ENCODE assay signal across 23 cellular contexts in the genomic region with DNA sequence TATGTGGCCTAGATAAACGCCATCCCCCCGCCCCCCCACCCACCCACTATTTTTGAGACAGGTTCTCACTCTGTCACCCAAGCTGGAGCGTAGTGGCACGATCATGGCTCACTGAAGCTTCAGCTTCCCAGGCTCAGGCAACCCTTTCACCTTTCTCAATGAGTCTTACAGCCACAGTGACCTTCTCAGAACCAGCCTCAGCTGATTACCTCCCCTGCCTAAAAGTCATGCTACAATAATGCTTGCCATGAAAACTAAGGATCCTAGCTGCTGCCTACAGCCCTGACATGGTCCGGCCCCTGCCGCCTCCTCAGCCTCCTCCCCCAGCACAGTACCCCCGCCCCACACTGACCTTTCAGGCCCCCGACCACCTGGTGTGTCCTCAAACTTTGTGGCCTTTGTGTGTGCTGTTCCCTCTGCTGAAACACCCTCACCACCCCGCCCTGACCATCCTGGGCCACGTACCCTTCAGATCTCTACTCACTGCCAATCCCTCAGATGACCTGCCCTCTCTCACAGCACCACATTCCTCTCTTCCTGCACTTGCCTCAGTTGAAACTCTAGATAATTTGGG. TPM values are rescaled to one million over a fixed set of nuclear protein-coding genes. Genes with fewer than 3 reads are reported as not detected.
DNase-seq lines count a peak whose midpoint lies in the region; ATAC-seq, FAIRE-seq and TF ChIP-seq lines count a peak whose summit lies in the region.
"Had no signal": no experiment of that assay in that cellular context is flagged by ENCODE, and none has a peak within 500 bp of the region (broad histone marks: within the 10 kb centered on the region; RNA-seq: fewer than 3 reads in every experiment).

No MANE protein-coding gene starts in this region.

- H2BK12ac ChIP-seq in H1 (ENCODE audit: low read depth, low read length) (no peak overlapping the region), mesenchymal stem cell (ENCODE audit: low read length in 2 of 2) (peak overlapping the region in 1 of 2 experiments; percentile 21)

- no peak overlapping the region for H2BK120ac ChIP-seq in IMR-90 (ENCODE audit: low read depth, low read length)
- H2BK120ac ChIP-seq in H1 (replicated peaks; ENCODE audit: low read depth, low read length), result no peak overlapping the region
- no peak overlapping the region for H2BK120ac ChIP-seq in mesenchymal stem cell (ENCODE audit: low read depth, low read length)

- no peaks in the 10 kb centered on the region for H3K23me2 ChIP-seq in H1 (ENCODE audit: low read depth, low read length)

- H3K56ac ChIP-seq in IMR-90 (ENCODE audit: extremely low read depth, insufficient read depth, low read length) (no peak overlapping the region), H1 (replicated peaks; ENCODE audit: insufficient read length, low read depth, low read length) (no peak overlapping the region)

- no peak overlapping the region for H3K27ac ChIP-seq in IMR-90 (ENCODE audit: insufficient read depth, low read length)
- no peak overlapping the region for H3K27ac ChIP-seq in H1 (ENCODE audit: low read depth, low read length)
- H3K27ac ChIP-seq in mesenchymal stem cell (ENCODE audit: low read length, poor library complexity, severe bottlenecking), result no peak overlapping the region
- peak overlapping the region in 2 of 3 donors; percentile 68 to 70 for H3K27ac ChIP-seq in thyroid gland
- H3K27ac ChIP-seq: BLaER1 treated with 17β-estradiol and CSF1 and Interleukin-3, amounts not matched to agents 10 nM and 100 nM had no signal

- WGBS in IMR-90 (ENCODE audit: extremely low coverage in 2 of 2, insufficient read length in 1 of 2), 2 experiments, result no CpG with 5 or more reads among the region's 10 CpGs
- WGBS in H1 (ENCODE audit: extremely low coverage in 1 of 2, insufficient coverage in 1 of 2, insufficient read length in 1 of 2, insufficient replicate concordance in 2 of 2, low coverage in 1 of 2, low lambda C conversion rate in 2 of 2, missing lambda C conversion rate in 1 of 2), 2 experiments, result 86% methylated on average over 7 of the region's 10 CpGs; no CpG with 5 or more reads in 1 of the 2 experiments
- WGBS in mesenchymal stem cell, result 69% methylated on average over 10 of the region's 10 CpGs
- 66 to 73% methylated on average over 10 of the region's 10 CpGs for WGBS in thyroid gland, 2 donors

- H4K8ac ChIP-seq in IMR-90 (ENCODE audit: low read depth in 2 of 2, low read length in 2 of 2) (no peak overlapping the region), H1 (ENCODE audit: extremely low read depth, insufficient read depth, low read length) (no peak overlapping the region), mesenchymal stem cell (ENCODE audit: low read length) (no peak overlapping the region)

- no peak for TF ChIP-seq POLR2A in IMR-90 (IDR thresholded peaks at IDR 0.05; ENCODE audit: low read depth, low read length)
- TF ChIP-seq POLR2A in H1 (IDR thresholded peaks at IDR 0.05; ENCODE audit: control extremely low read depth in 1 of 2, low read depth in 2 of 2, low read length in 2 of 2), result no peak
- TF ChIP-seq POLR2A in thyroid gland (IDR thresholded peaks at IDR 0.05), result no peak

- no peak overlapping the region for H2BK15ac ChIP-seq in IMR-90 (ENCODE audit: low read depth, low read length)
- peak overlapping the region; percentile 61; the same call in 1 of the 2 replicates for H2BK15ac ChIP-seq in H1 (ENCODE audit: low read length)
- no peak overlapping the region for H2BK15ac ChIP-seq in mesenchymal stem cell (ENCODE audit: low read depth, poor library complexity, severe bottlenecking)

- dilution Hi-C loops in IMR-90 (cut with HindIII; ENCODE audit: low sequenced_read_pairs, unreplicated experiment), result no loop called here

- H4K20me1 ChIP-seq in IMR-90 (ENCODE audit: insufficient read depth, low read length), result 0 out of 2 replicates have a peak, but pooled peaks cover 3% of the 10 kb centered on the region
- no peaks in the 10 kb centered on the region for H4K20me1 ChIP-seq in H1 (replicated peaks in 1 of 2; ENCODE audit: control insufficient read depth in 1 of 2, insufficient read depth in 2 of 2, low read length in 2 of 2)
- H4K20me1 ChIP-seq: BLaER1 treated with 17β-estradiol and CSF1 and Interleukin-3, amounts not matched to agents 10 nM and 100 nM had no signal

- FAIRE-seq in H1 (lab: Jason Lieb, UNC), result no peak
- FAIRE-seq: D721Med, GM12892, GM18507 had no signal

- H4K91ac ChIP-seq in IMR-90 (ENCODE audit: insufficient read depth, low read depth, low read length) (no peak overlapping the region), H1 (replicated peaks; ENCODE audit: insufficient read length, low read length) (no peak overlapping the region), mesenchymal stem cell (ENCODE audit: low read length) (no peak overlapping the region)

- ATAC-seq in IMR-90 (ENCODE audit: low read depth) (peak; percentile 24; the same call in 1 of the 2 replicates), GM21786 (IDR thresholded peaks at IDR 0.05; ENCODE audit: unreplicated experiment) (no peak), GM21367 (IDR thresholded peaks at IDR 0.05; ENCODE audit: unreplicated experiment) (no peak)

- H3K9me3 ChIP-seq in IMR-90 (ENCODE audit: control insufficient read depth, insufficient read depth, low read length) (no peaks in the 10 kb centered on the region), H1 (ENCODE audit: insufficient read depth in 2 of 2, low read depth in 1 of 2, low read length in 1 of 2) (no peaks in the 10 kb centered on the region), mesenchymal stem cell (ENCODE audit: control insufficient read depth, low read length) (no peaks in the 10 kb centered on the region), thyroid gland (no peaks in the 10 kb centered on the region)
- H3K9me3 ChIP-seq: BLaER1 treated with 17β-estradiol and CSF1 and Interleukin-3, amounts not matched to agents 10 nM and 100 nM; SK-N-SH had no signal

- no peak overlapping the region for H2AK9ac ChIP-seq in IMR-90 (replicated peaks; ENCODE audit: low read depth, low read length, poor library complexity)

- H3K9ac ChIP-seq in IMR-90 (ENCODE audit: low read depth, low read length), result no peak overlapping the region
- H3K9ac ChIP-seq in H1 (replicated peaks in 1 of 4; ENCODE audit: extremely low read depth in 1 of 4, low read depth in 3 of 4, low read length in 3 of 4), result no peak overlapping the region
- H3K9ac ChIP-seq in mesenchymal stem cell (ENCODE audit: low read length), result no peak overlapping the region
- H3K9ac ChIP-seq: BLaER1 treated with 17β-estradiol and CSF1 and Interleukin-3, amounts not matched to agents 10 nM and 100 nM; SK-N-SH had no signal

- no peak overlapping the region for H3K4me2 ChIP-seq in IMR-90 (ENCODE audit: low read depth, low read length)
- H3K4me2 ChIP-seq in H1 (ENCODE audit: insufficient read depth in 1 of 2, low read depth in 2 of 2, low read length in 2 of 2), result no peak overlapping the region
- no peak overlapping the region for H3K4me2 ChIP-seq in mesenchymal stem cell (ENCODE audit: low read length, poor library complexity, severe bottlenecking)
- H3K4me2 ChIP-seq: BLaER1 treated with 17β-estradiol and CSF1 and Interleukin-3, amounts not matched to agents 10 nM and 100 nM; SK-N-SH had no signal

- TF ChIP-seq EP300 in H1 (IDR thresholded peaks at IDR 0.05; ENCODE audit: borderline replicate concordance in 1 of 2, low read depth in 2 of 2, low read length in 2 of 2), result no peak

- DNase-seq in IMR-90 (peak; percentile 6), H1 (ENCODE audit: low read depth in 1 of 2, low spot score in 2 of 2) (no peak), mesenchymal stem cell (peak; percentile 34), thyroid gland (peak in 1 of 2 donors; percentile 28), activated T-cell treated with anti-CD3 and anti-CD28 coated beads for 4 hours (no peak)
- DNase-seq: CD8-positive, alpha-beta memory T cell; HCEC 1CT; Kasumi-1; MM.1S; NCI-H1092 treated with DMSO at 0.1 percent for 48 hours; NCI-H1694 treated with DMSO at 0.1 percent for 48 hours; NCI-H524; NCI-H82; OCI-M1; SHP77; SK-N-SH had no signal

- peaks cover 4% of the 10 kb centered on the region for H3K4me1 ChIP-seq in IMR-90 (ENCODE audit: control insufficient read depth, insufficient read depth, low read length)
- peaks cover 0 to 2% (median under 1%) of the 10 kb centered on the region in 4 experiments; a peak in 3 of 7 replicates for H3K4me1 ChIP-seq in H1 (replicated peaks in 1 of 4; ENCODE audit: control insufficient read depth in 3 of 4, insufficient read depth in 4 of 4, low read length in 3 of 4)
- H3K4me1 ChIP-seq in mesenchymal stem cell (ENCODE audit: control insufficient read depth, insufficient read depth, low read depth, low read length), result peaks cover 4% of the 10 kb centered on the region
- peaks cover 17 to 26% of the 10 kb centered on the region in 2 donors for H3K4me1 ChIP-seq in thyroid gland

- no peaks in the 10 kb centered on the region for H3K79me2 ChIP-seq in H1 (ENCODE audit: control insufficient read depth in 1 of 2, insufficient read depth in 2 of 2, low read length in 2 of 2)

- H2BK5ac ChIP-seq in IMR-90 (ENCODE audit: low read depth, low read length, poor library complexity, severe bottlenecking) (no peak overlapping the region), H1 (ENCODE audit: low read depth, low read length) (no peak overlapping the region), mesenchymal stem cell (ENCODE audit: low read depth, low read length, poor library complexity, severe bottlenecking) (no peak overlapping the region)

- TF ChIP-seq CTCF in IMR-90 (conservative IDR thresholded peaks at IDR 0.05; ENCODE audit: low read depth, low read length) (no peak), H1 (IDR thresholded peaks at IDR 0.05; ENCODE audit: control extremely low read depth in 1 of 3, insufficient read depth in 1 of 3, low read depth in 1 of 3, low read length in 3 of 3) (no peak), thyroid gland (IDR thresholded peaks at IDR 0.05) (no peak)

- no peak overlapping the region for H3K18ac ChIP-seq in IMR-90 (ENCODE audit: low read depth, low read length)
- H3K18ac ChIP-seq in H1 (ENCODE audit: extremely low read depth, low read length), result no peak overlapping the region
- H3K18ac ChIP-seq in mesenchymal stem cell (ENCODE audit: low read depth in 1 of 2, low read length in 2 of 2), result no peak overlapping the region

- H2BK20ac ChIP-seq in IMR-90 (ENCODE audit: low read depth, low read length) (no peak overlapping the region), H1 (ENCODE audit: low read length) (no peak overlapping the region)

- no peak overlapping the region for H3K14ac ChIP-seq in IMR-90 (replicated peaks; ENCODE audit: low read depth, low read length)
- no peak overlapping the region for H3K14ac ChIP-seq in H1 (ENCODE audit: insufficient read length)
- peak overlapping the region in 1 of 2 experiments; percentile 53 for H3K14ac ChIP-seq in mesenchymal stem cell (ENCODE audit: low read length in 2 of 2)

- no TSS peak for BruUV-seq in IMR-90 (replicated peaks; lab: Mats Ljungman, UMichigan)

- H3K79me1 ChIP-seq in IMR-90 (ENCODE audit: low read depth in 1 of 2, low read length in 2 of 2), result no peaks in the 10 kb centered on the region
- no peaks in the 10 kb centered on the region for H3K79me1 ChIP-seq in H1 (ENCODE audit: low read depth, low read length)
- no peaks in the 10 kb centered on the region for H3K79me1 ChIP-seq in mesenchymal stem cell (replicated peaks; ENCODE audit: low read length, poor library complexity, severe bottlenecking)

- POLR2A ChIA-PET in IMR-90 (lab: Charles Lee; ENCODE audit: unreplicated experiment), result no interaction called here
- POLR2A ChIA-PET in H1 (lab: Charles Lee; ENCODE audit: partially characterized antibody), result no interaction called here

- CTCF ChIA-PET in IMR-90 (lab: Yijun Ruan, JAX), result no interaction called here
- CTCF ChIA-PET in H1 (lab: Charles Lee; ENCODE audit: partially characterized antibody), result interaction anchor here (1.0 to 10.9 kb wide), 8 partner anchors 13 to 287 kb away, joined by 3 to 137 read pairs (median 4); no protein-coding TSS in a partner anchor

- no peak overlapping the region for H3K23ac ChIP-seq in IMR-90 (ENCODE audit: low read depth, low read length)
- no peak overlapping the region for H3K23ac ChIP-seq in H1 (ENCODE audit: insufficient read length)
- H3K23ac ChIP-seq in mesenchymal stem cell (ENCODE audit: low read length in 2 of 2), result no peak overlapping the region

- in situ Hi-C loops in IMR-90 (cut with MboI; ENCODE audit: low sequenced_read_pairs), result no loop called here

- intact Hi-C loops in IMR-90 (cut with micrococcal nuclease), result no loop called here
- intact Hi-C loops in thyroid gland (cut with DNase I), result no loop called here

- H3K4ac ChIP-seq in IMR-90 (ENCODE audit: low read depth, low read length) (no peak overlapping the region), H1 (replicated peaks; ENCODE audit: insufficient read length, low read depth, low read length) (no peak overlapping the region), mesenchymal stem cell (ENCODE audit: low read depth in 1 of 2, low read length in 2 of 2) (no peak overlapping the region)

- no peak overlapping the region for H3K4me3 ChIP-seq in IMR-90 (ENCODE audit: insufficient read depth, low read depth, low read length)
- no peak overlapping the region for H3K4me3 ChIP-seq in H1 (ENCODE audit: extremely low read depth in 1 of 4, insufficient read depth in 2 of 4, low read depth in 3 of 4, low read length in 4 of 4)
- no peak overlapping the region for H3K4me3 ChIP-seq in mesenchymal stem cell (ENCODE audit: insufficient read depth in 1 of 2, low read depth in 1 of 2, low read length in 2 of 2)
- H3K4me3 ChIP-seq in thyroid gland (replicated peaks in 1 of 3), result no peak overlapping the region
- H3K4me3 ChIP-seq: BLaER1 treated with 17β-estradiol and CSF1 and Interleukin-3, amounts not matched to agents 10 nM and 100 nM had no signal

- H3K36me3 ChIP-seq in IMR-90 (ENCODE audit: control insufficient read depth, insufficient read depth, low read length), result no peaks in the 10 kb centered on the region
- no peaks in the 10 kb centered on the region for H3K36me3 ChIP-seq in H1 (ENCODE audit: control insufficient read depth in 2 of 4, insufficient read depth in 4 of 4, low read length in 3 of 4)
- no peaks in the 10 kb centered on the region for H3K36me3 ChIP-seq in mesenchymal stem cell (ENCODE audit: control insufficient read depth in 1 of 2, insufficient read depth in 2 of 2, low read depth in 1 of 2, low read length in 2 of 2)
- H3K36me3 ChIP-seq in thyroid gland, result no peaks in the 10 kb centered on the region
- H3K36me3 ChIP-seq: BLaER1 treated with 17β-estradiol and CSF1 and Interleukin-3, amounts not matched to agents 10 nM and 100 nM had no signal

- no peak for TF ChIP-seq RAD21 in IMR-90 (IDR thresholded peaks at IDR 0.05; ENCODE audit: low read length)
- no peak for TF ChIP-seq RAD21 in H1 (IDR thresholded peaks at IDR 0.05 in 1 of 2, conservative IDR thresholded peaks at IDR 0.05 in 1 of 2; ENCODE audit: low read depth in 2 of 2, low read length in 2 of 2)

- no peak overlapping the region for H4K5ac ChIP-seq in IMR-90 (ENCODE audit: low read depth, low read length)
- H4K5ac ChIP-seq in H1 (ENCODE audit: insufficient read length, low read depth, low read length), result no peak overlapping the region

- H3K27me3 ChIP-seq in IMR-90 (ENCODE audit: control insufficient read depth, insufficient read depth, low read length), result peaks cover 21% of the 10 kb centered on the region
- H3K27me3 ChIP-seq in H1 (replicated peaks in 1 of 4; ENCODE audit: control insufficient read depth in 3 of 4, extremely low read depth in 1 of 4, insufficient read depth in 3 of 4, low read length in 3 of 4), result no peaks in the 10 kb centered on the region
- H3K27me3 ChIP-seq in mesenchymal stem cell (ENCODE audit: control insufficient read depth in 1 of 2, insufficient read depth in 1 of 2, low read length in 2 of 2), result peaks cover 3 to 18% of the 10 kb centered on the region in 2 experiments
- no peaks in the 10 kb centered on the region for H3K27me3 ChIP-seq in thyroid gland
- H3K27me3 ChIP-seq: BLaER1 treated with 17β-estradiol and CSF1 and Interleukin-3, amounts not matched to agents 10 nM and 100 nM had no signal

- H3K9me1 ChIP-seq in IMR-90 (ENCODE audit: insufficient read depth, low read length), result peaks cover 4% of the 10 kb centered on the region; the same call in 1 of the 2 replicates

- no peak overlapping the region for H2AK5ac ChIP-seq in IMR-90 (ENCODE audit: low read depth, low read length)
- H2AK5ac ChIP-seq in H1 (ENCODE audit: low read depth, low read length), result no peak overlapping the region
- H2AK5ac ChIP-seq in mesenchymal stem cell (ENCODE audit: low read length, severe bottlenecking), result no peak overlapping the region

- H2AFZ ChIP-seq in IMR-90 (replicated peaks; ENCODE audit: low read length, poor library complexity), result peak overlapping the region; percentile 64
- H2AFZ ChIP-seq in H1 (ENCODE audit: low read length), result no peak overlapping the region
- no peak overlapping the region for H2AFZ ChIP-seq in mesenchymal stem cell (ENCODE audit: low read depth, low read length)

RNA-seq across cellular contexts. Expression of a gene that starts 31.3 kb away (rescaled TPM):
- total RNA-seq in IMR-90 (2012; rRNA removed) (not detected in 2 replicates), thyroid gland (under 1 TPM in 1 of 4 donors, not detected in 3; 0.11 TPM)
- polyA plus RNA-seq in IMR-90 (2012; rRNA removed) (not detected in 2 replicates), H1 (2011; rRNA removed) (not detected in 2 replicates)
- not detected in 2 replicates for polyA plus RNA-seq in IMR-90 (2012; cell fraction: cytosol; rRNA removed)
- polyA plus RNA-seq in IMR-90 (2012; cell fraction: nucleus; rRNA removed; ENCODE audit: low replicate concordance), result 0.05 TPM in 1 of 2 replicates, not detected in the other
- not detected in 2 replicates for total RNA-seq in H1 (2021; fragmentation: NEBNext Ultra II Directional; extraction: Animal tissue kit (Norgen Biotek cat#: 25700))
- polyA plus RNA-seq in H1 (2011; cell fraction: cytosol; rRNA removed), result not detected
- polyA plus RNA-seq in H1 (2011; cell fraction: nucleus; rRNA removed), result not detected
- polyA plus RNA-seq in H1 (2012, experiment 1 of 2), result not detected in 4 replicates
- not detected for polyA plus RNA-seq in H1 (2012, experiment 2 of 2)
- polyA plus RNA-seq in H1 (2013, experiment 1 of 2), result not detected
- polyA plus RNA-seq in H1 (2013, experiment 2 of 2), result not detected
- not detected in 2 replicates for polyA minus RNA-seq in H1 (2011; rRNA and poly(A)+ RNA removed)
- polyA minus RNA-seq in H1 (2011; cell fraction: cytosol; rRNA and poly(A)+ RNA removed), result not detected
- not detected for polyA minus RNA-seq in H1 (2011; cell fraction: nucleus; rRNA and poly(A)+ RNA removed)
- polyA plus RNA-seq in mesenchymal stem cell (2013, experiment 1 of 2), result not detected
- 0.01 TPM for polyA plus RNA-seq in mesenchymal stem cell (2013, experiment 2 of 2)
- total RNA-seq: CD8-positive, alpha-beta memory T cell had no signal
- polyA plus RNA-seq: CD8-positive, alpha-beta memory T cell; SK-N-SH had no signal

RNA-seq across cellular contexts. Expression of a gene that starts 35.5 kb away (rescaled TPM):
- not detected in 2 replicates for total RNA-seq in IMR-90 (2012; rRNA removed)
- not detected in 2 replicates for polyA plus RNA-seq in IMR-90 (2012; rRNA removed)
- not detected in 2 replicates for polyA plus RNA-seq in IMR-90 (2012; cell fraction: cytosol; rRNA removed)
- not detected in 2 replicates for polyA plus RNA-seq in IMR-90 (2012; cell fraction: nucleus; rRNA removed; ENCODE audit: low replicate concordance)
- not detected in 2 replicates for total RNA-seq in H1 (2021; fragmentation: NEBNext Ultra II Directional; extraction: Animal tissue kit (Norgen Biotek cat#: 25700))
- not detected in 2 replicates for polyA plus RNA-seq in H1 (2011; rRNA removed)
- not detected for polyA plus RNA-seq in H1 (2011; cell fraction: cytosol; rRNA removed)
- polyA plus RNA-seq in H1 (2011; cell fraction: nucleus; rRNA removed), result 0.03 TPM
- 0.05 TPM in 1 of 4 replicates, not detected in the others for polyA plus RNA-seq in H1 (2012, experiment 1 of 2)
- not detected for polyA plus RNA-seq in H1 (2012, experiment 2 of 2)
- polyA plus RNA-seq in H1 (2013, experiment 1 of 2), result not detected
- 0.02 TPM for polyA plus RNA-seq in H1 (2013, experiment 2 of 2)
- 0.20 TPM in 1 of 2 replicates, not detected in the other for polyA minus RNA-seq in H1 (2011; rRNA and poly(A)+ RNA removed)
- polyA minus RNA-seq in H1 (2011; cell fraction: cytosol; rRNA and poly(A)+ RNA removed), result not detected
- not detected for polyA minus RNA-seq in H1 (2011; cell fraction: nucleus; rRNA and poly(A)+ RNA removed)
- not detected for polyA plus RNA-seq in mesenchymal stem cell (2013, experiment 1 of 2)
- not detected for polyA plus RNA-seq in mesenchymal stem cell (2013, experiment 2 of 2)
- total RNA-seq in thyroid gland, result not detected
- total RNA-seq: A673; CD8-positive, alpha-beta memory T cell had no signal
- polyA plus RNA-seq: CD8-positive, alpha-beta memory T cell; SK-N-SH had no signal

Comparison
In these comparisons a context has a peak if more than half of its experiments do, and no peak if none do; other contexts are left out.
1. DNase-seq: peak in IMR-90 (single experiment) and mesenchymal stem cell (single experiment); none in H1 (0 of 2) and activated T-cell treated with anti-CD3 and anti-CD28 coated beads for 4 hours (single experiment).
2. H3K27ac ChIP-seq: peak in thyroid gland (2 of 3); none in IMR-90 (single experiment), H1 (single experiment) and mesenchymal stem cell (single experiment).